8 cellular contexts compared by ENCODE assay signal in genomic region chr7:30470783-30471182, GRCh38. TPM values are rescaled to one million over a fixed set of nuclear protein-coding genes. Genes with fewer than 3 reads are reported as not detected.
DNase-seq lines count a peak whose midpoint lies in the region; ATAC-seq and TF ChIP-seq lines count a peak whose summit lies in the region.

No MANE protein-coding gene starts in this region.

- no peaks in the 10 kb centered on the region for H3K27me3 ChIP-seq in gastroesophageal sphincter
- no peaks in the 10 kb centered on the region for H3K27me3 ChIP-seq in BE2C

- no peak for TF ChIP-seq EP300 in gastroesophageal sphincter (IDR thresholded peaks at IDR 0.05)

- no peaks in the 10 kb centered on the region for H3K9me3 ChIP-seq in gastroesophageal sphincter
- no peaks in the 10 kb centered on the region for H3K9me3 ChIP-seq in BE2C

- H3K36me3 ChIP-seq in gastroesophageal sphincter (no peaks in the 10 kb centered on the region), BE2C (no peaks in the 10 kb centered on the region)

- H3K27ac ChIP-seq in gastroesophageal sphincter: peak overlapping the region; percentile 68 to 89 (median 82)
- peak overlapping the region in 18 of 21 experiments; percentile 15 to 93 (median 69) for H3K27ac ChIP-seq in skin epidermis

- 0% methylated on average over 4 of the region's 6 CpGs for WGBS in gastroesophageal sphincter (ENCODE audit: low coverage in 1 of 2), 2 donors

- ATAC-seq in gastroesophageal sphincter (peak; percentile 29), GM21515 (IDR thresholded peaks at IDR 0.05; ENCODE audit: unreplicated experiment) (no peak)

- TF ChIP-seq POLR2A in gastroesophageal sphincter (IDR thresholded peaks at IDR 0.05): no peak

- DNase-seq in H4 (ENCODE audit: low spot score) (peak; percentile 86), SHP77 treated with DMSO at 0.1 percent for 48 hours (lab: John Stamatoyannopoulos, UW) (peak; percentile 27), HuH-7 (ENCODE audit: low spot score) (no peak), SKM-1 (lab: John Stamatoyannopoulos, UW; ENCODE audit: unreplicated experiment) (no peak), BE2C (no peak)

- TF ChIP-seq CTCF in gastroesophageal sphincter (IDR thresholded peaks at IDR 0.05) (no peak), BE2C (IDR thresholded peaks at IDR 0.05; ENCODE audit: low read depth, low read length) (no peak)

- H3K4me1 ChIP-seq in gastroesophageal sphincter: peaks cover 25 to 100% (median 47%) of the 10 kb centered on the region in 3 donors
- peaks cover 19% of the 10 kb centered on the region for H3K4me1 ChIP-seq in BE2C

- H3K4me3 ChIP-seq in gastroesophageal sphincter (peak overlapping the region in 1 of 2 donors; percentile 13), skin epidermis (no peak overlapping the region), BE2C (ENCODE audit: low read depth, low read length) (no peak overlapping the region)

RNA-seq across cellular contexts. Expression of gene NOD1, which starts 7.8 kb away (rescaled TPM):
- total RNA-seq in H4 (2014; rRNA removed; shearing (Covaris generic)): 8.2 and 10.2 TPM in 2 replicates
- 10 to 100 TPM; 10.3 to 28.1 (median 16.9) TPM for total RNA-seq in gastroesophageal sphincter
- polyA plus RNA-seq in BE2C (2012; ENCODE audit: insufficient read depth, insufficient read length, low read depth): 1.5 TPM

RNA-seq across cellular contexts. Expression of gene GGCT, which starts 33.8 kb away (rescaled TPM):
- 127 and 144 TPM in 2 replicates for total RNA-seq in H4 (2014; rRNA removed; shearing (Covaris generic))
- 10 to 100 TPM; 16.7 to 29.0 (median 23.7) TPM for total RNA-seq in gastroesophageal sphincter
- 46.1 TPM for polyA plus RNA-seq in BE2C (2012; ENCODE audit: insufficient read depth, insufficient read length, low read depth)

Comparison
In these comparisons a context has a peak if more than half of its experiments do, and no peak if none do; other contexts are left out.
1. DNase-seq: peak in H4 (single experiment) and SHP77 treated with DMSO at 0.1 percent for 48 hours (single experiment); none in HuH-7 (single experiment), SKM-1 (single experiment) and BE2C (single experiment).